28 cellular contexts compared by ENCODE assay signal in genomic region chr2:22175002-22175401, GRCh38.
"Had no signal": no experiment of that assay in that cellular context is flagged by ENCODE, and none has a peak within 500 bp of the region (broad histone marks: within the 10 kb centered on the region; RNA-seq: fewer than 3 reads in every experiment).

No MANE protein-coding gene starts in this region.

- DNase-seq: naive thymus-derived CD8-positive, alpha-beta T cell; nephron progenitor cell; nucleus accumbens; pancreas; psoas muscle; right cardiac atrium; spleen; stimulated activated CD4-positive, alpha-beta T cell treated with anti-CD3 and anti-CD28 coated beads, Interleukin-12 subunit alpha, Interleukin-12 subunit beta, amount 100 ng/mL, for 4 hours; stimulated activated CD4-positive, alpha-beta T cell treated with anti-CD3 and anti-CD28 coated beads, Interleukin-1b, Interleukin-23, amount 100 ng/mL, for 48 hours; stimulated activated CD4-positive, alpha-beta T cell treated with anti-CD3 and anti-CD28 coated beads, Interleukin-4, amount 100 ng/mL, for 1 hour; stimulated activated CD4-positive, alpha-beta T cell treated with anti-CD3 and anti-CD28 coated beads, Interleukin-4, amount 100 ng/mL, for 4 hours; stimulated activated CD8-positive, alpha-beta memory T cell treated with anti-CD3 and anti-CD28 coated beads, Interleukin-4, amount 100 ng/mL, for 48 hours; stimulated activated naive CD4-positive, alpha-beta T cell; stimulated activated naive CD8-positive, alpha-beta T cell treated with anti-CD3 and anti-CD28 coated beads, Interleukin-15, amount 100 ng/mL, for 72 hours; stimulated activated naive CD8-positive, alpha-beta T cell treated with anti-CD3 and anti-CD28 coated beads, Interleukin-15, Interleukin-2, amounts not matched to agents 100 U/mL and 50 U/mL, for 24 hours; substantia nigra; testis; tibial artery; transverse colon; upper lobe of right lung; uterus had no signal

- ATAC-seq: naive thymus-derived CD8-positive, alpha-beta T cell; natural killer cell treated with Interleukin-12 subunit alpha and Interleukin-12 subunit beta and Interleukin-15 and Interleukin-18, amount 100 ng/mL, for 72 hours; pancreas; psoas muscle; right cardiac atrium; sciatic nerve; stimulated activated memory B cell treated with anti-CD40 and anti-IgM and Interleukin-4, amounts not matched to agents 10 μg/mL and 1 μg/mL and 100 μg/mL, for 72 hours; stimulated activated naive CD8-positive, alpha-beta T cell treated with anti-CD3 and anti-CD28 coated beads, Interleukin-15, amount 100 ng/mL, for 72 hours; stimulated activated naive CD8-positive, alpha-beta T cell treated with anti-CD3 and anti-CD28 coated beads, Interleukin-15, Interleukin-2, amounts not matched to agents 100 U/mL and 50 U/mL, for 24 hours; upper lobe of right lung had no signal

- H3K4me2 ChIP-seq: smooth muscle cell had no signal

- H3K9me3 ChIP-seq: neutrophil, pancreas, psoas muscle, suprapubic skin, testis, tibial artery, transverse colon, upper lobe of right lung, uterus had no signal

- H3K27me3 ChIP-seq: neutrophil, pancreas, spleen, suprapubic skin, testis, tibial artery, transverse colon, upper lobe of right lung, uterus had no signal

- FAIRE-seq: pancreas had no signal

- H3K27ac ChIP-seq: neutrophil, pancreas, psoas muscle, skin epidermis, spleen, suprapubic skin, testis, tibial artery, transverse colon, upper lobe of right lung, uterus had no signal

- H3K4me1 ChIP-seq: pancreas, psoas muscle, spleen, suprapubic skin, testis, tibial artery, transverse colon, upper lobe of right lung, uterus had no signal

- H3K4me3 ChIP-seq: pancreas, psoas muscle, skin epidermis, smooth muscle cell, spleen, suprapubic skin, testis, tibial artery, transverse colon, upper lobe of right lung, uterus had no signal

- H3K36me3 ChIP-seq: neutrophil, pancreas, spleen, suprapubic skin, tibial artery, transverse colon, upper lobe of right lung, uterus had no signal
